In genomic region chr16:4008116-4008515, GRCh38 we compare ENCODE assay signal across 21 cellular contexts.
DNase-seq lines count a peak whose midpoint lies in the region; ATAC-seq and TF ChIP-seq lines count a peak whose summit lies in the region.
"Had no signal": no experiment of that assay in that cellular context is flagged by ENCODE, and none has a peak within 500 bp of the region (broad histone marks: within the 10 kb centered on the region; RNA-seq: fewer than 3 reads in every experiment).

No MANE protein-coding gene starts in this region.

- peak overlapping the region; percentile 67 for H3K27ac Mint-ChIP-seq in WTC11
- H3K27ac Mint-ChIP-seq in CD8-positive, alpha-beta memory T cell: no peak overlapping the region
- H3K27ac Mint-ChIP-seq: CD14-positive monocyte; CD4-positive, alpha-beta T cell had no signal

- POLR2A ChIA-PET in WTC11 (lab: Charles Lee): interaction anchor here (0.7 kb wide), 1 partner anchor 421 kb away, joined by 3 read pairs; no protein-coding TSS in a partner anchor
- POLR2A ChIA-PET in CD8-positive, alpha-beta memory T cell (lab: Charles Lee): no interaction called here

- intact Hi-C loops in lower lobe of right lung (cut with DNase I): no loop called here

- H3K27me3 Mint-ChIP-seq in WTC11 (ENCODE audit: low read depth): no peaks in the 10 kb centered on the region; the same call in 1 of the 2 replicates
- H3K27me3 Mint-ChIP-seq in CD8-positive, alpha-beta memory T cell: no peaks in the 10 kb centered on the region
- H3K27me3 Mint-ChIP-seq: CD4-positive, alpha-beta T cell had no signal

- H3K27me3 ChIP-seq in H7 (ENCODE audit: control insufficient read depth, insufficient read depth, low read length): no peaks in the 10 kb centered on the region
- H3K27me3 ChIP-seq in lower lobe of right lung (ENCODE audit: low read depth): no peaks in the 10 kb centered on the region
- no peaks in the 10 kb centered on the region for H3K27me3 ChIP-seq in CD8-positive, alpha-beta memory T cell (ENCODE audit: insufficient read depth, low read length, poor library complexity, severe bottlenecking)
- H3K27me3 ChIP-seq: BE2C; BLaER1 treated with 17β-estradiol and CSF1 and Interleukin-3, amounts not matched to agents 10 nM and 100 nM had no signal

- H3K4me1 Mint-ChIP-seq in WTC11: peaks cover 65% of the 10 kb centered on the region
- H3K4me1 Mint-ChIP-seq in CD8-positive, alpha-beta memory T cell: no peaks in the 10 kb centered on the region

- H3K9me3 Mint-ChIP-seq in WTC11: peaks cover 3% of the 10 kb centered on the region; the same call in 1 of the 2 replicates
- H3K9me3 Mint-ChIP-seq in CD8-positive, alpha-beta memory T cell: no peaks in the 10 kb centered on the region
- H3K9me3 Mint-ChIP-seq: CD14-positive monocyte; CD4-positive, alpha-beta T cell had no signal

- H3K27ac ChIP-seq in lower lobe of right lung: no peak overlapping the region
- H3K27ac ChIP-seq in CD8-positive, alpha-beta memory T cell (ENCODE audit: low read depth, low read length): no peak overlapping the region
- H3K27ac ChIP-seq: A549; BLaER1 treated with 17β-estradiol and CSF1 and Interleukin-3, amounts not matched to agents 10 nM and 100 nM had no signal

- CTCF ChIA-PET in WTC11 (lab: Charles Lee): interaction anchor here (0.5 to 1.4 kb wide), 6 partner anchors 10 to 351 kb away, joined by 3 to 7 read pairs (median 4); no protein-coding TSS in a partner anchor
- CTCF ChIA-PET in CD8-positive, alpha-beta memory T cell (lab: Charles Lee): no interaction called here

- H3K36me3 Mint-ChIP-seq in WTC11: no peaks in the 10 kb centered on the region
- H3K36me3 Mint-ChIP-seq in CD8-positive, alpha-beta memory T cell: peaks cover 0 to 14% (median 7%) of the 10 kb centered on the region in 3 donors

- H3K4me1 ChIP-seq in lower lobe of right lung: peaks cover 22% of the 10 kb centered on the region
- no peaks in the 10 kb centered on the region for H3K4me1 ChIP-seq in CD8-positive, alpha-beta memory T cell (ENCODE audit: insufficient read depth, low read length)
- H3K4me1 ChIP-seq: BE2C had no signal

- ATAC-seq in WTC11 (peak; percentile 11; the same call in 1 of the 2 replicates), lower lobe of right lung (no peak)
- ATAC-seq: A549, HCT116 had no signal

- DNase-seq in H7: peak; percentile 56
- no peak for DNase-seq in WTC11 (ENCODE audit: low spot score)
- DNase-seq in lower lobe of right lung: peak; percentile 6
- no peak for DNase-seq in CD8-positive, alpha-beta memory T cell
- DNase-seq in putamen (ENCODE audit: low spot score): no peak
- DNase-seq in germinal center (ENCODE audit: low spot score): no peak
- DNase-seq: 8988T; ACHN; AML-193; BE2C; Calu3; CD4-positive, alpha-beta T cell; COR-L47; DMS53; DMS79 treated with DMSO at 0.1 percent for 48 hours; GF-D8; GOT3 had no signal

- no peaks in the 10 kb centered on the region for H3K9me3 ChIP-seq in lower lobe of right lung
- no peaks in the 10 kb centered on the region for H3K9me3 ChIP-seq in CD8-positive, alpha-beta memory T cell (ENCODE audit: low read length)
- H3K9me3 ChIP-seq: A549; BE2C; BLaER1 treated with 17β-estradiol and CSF1 and Interleukin-3, amounts not matched to agents 10 nM and 100 nM had no signal

- TF ChIP-seq CTCF in WTC11 (IDR thresholded peaks at IDR 0.05) (no peak), lower lobe of right lung (IDR thresholded peaks at IDR 0.05) (no peak)

- H3K4me3 Mint-ChIP-seq in WTC11: no peak overlapping the region
- no peak overlapping the region for H3K4me3 Mint-ChIP-seq in CD8-positive, alpha-beta memory T cell
- H3K4me3 Mint-ChIP-seq: CD14-positive monocyte; CD4-positive, alpha-beta T cell had no signal

- H3K4me3 ChIP-seq in H7 (ENCODE audit: insufficient read depth, low read depth, low read length) (no peak overlapping the region), lower lobe of right lung (no peak overlapping the region)
- H3K4me3 ChIP-seq in CD8-positive, alpha-beta memory T cell (ENCODE audit: low read length): no peak overlapping the region
- H3K4me3 ChIP-seq: A549; BLaER1 treated with 17β-estradiol and CSF1 and Interleukin-3, amounts not matched to agents 10 nM and 100 nM had no signal

- H3K36me3 ChIP-seq in H7 (replicated peaks; ENCODE audit: control insufficient read depth, insufficient read depth, low read length) (no peaks in the 10 kb centered on the region), lower lobe of right lung (peaks cover 6% of the 10 kb centered on the region)
- no peaks in the 10 kb centered on the region for H3K36me3 ChIP-seq in CD8-positive, alpha-beta memory T cell (ENCODE audit: insufficient read depth, low read length)
- H3K36me3 ChIP-seq: BE2C had no signal

TF ChIP-seq in WTC11, 78 proteins besides CTCF, POLR2A, EP300 and RAD21:
- TF ChIP-seq ZNF317 (CRISPR knock-in tag; IDR thresholded peaks at IDR 0.05; ENCODE audit: borderline replicate concordance, low read depth) (no peak), SP1 (CRISPR knock-in tag; conservative IDR thresholded peaks at IDR 0.05) (no peak), FOXP1 (CRISPR knock-in tag; IDR thresholded peaks at IDR 0.05; ENCODE audit: borderline replicate concordance) (no peak), ELF4 (CRISPR knock-in tag; IDR thresholded peaks at IDR 0.05; ENCODE audit: low read depth) (no peak), JAZF1 (CRISPR knock-in tag; IDR thresholded peaks at IDR 0.05) (no peak), ETV6 (CRISPR knock-in tag; IDR thresholded peaks at IDR 0.05) (no peak)
TF ChIP-seq in WTC11: peak in this region for 0.

Comparison
In these comparisons a context has a peak if more than half of its experiments do, and no peak if none do; other contexts are left out.
1. DNase-seq: peak in H7 (single experiment) and lower lobe of right lung (single experiment); none in WTC11 (single experiment), CD8-positive, alpha-beta memory T cell (0 of 5), putamen (single experiment) and germinal center (single experiment).